In genomic region chr20:38447251-38447661, GRCh38 we compare ENCODE assay signal across 8 cellular contexts. TPM values are rescaled to one million over a fixed set of nuclear protein-coding genes. Genes with fewer than 3 reads are reported as not detected.
DNase-seq lines count a peak whose midpoint lies in the region; ATAC-seq and TF ChIP-seq lines count a peak whose summit lies in the region.

No MANE protein-coding gene starts in this region.

- CTCF ChIA-PET in CD8-positive, alpha-beta T cell (lab: Charles Lee), result interaction anchor here (1.4 to 5.4 kb wide), 5 partner anchors 10 to 26 kb away, joined by 3 to 66 read pairs (median 6); partner anchors contain the start of genes RALGAPB and SNHG17

- peak overlapping the region; percentile 88 for H3K4me3 Mint-ChIP-seq in CD8-positive, alpha-beta T cell

- intact Hi-C loops in CD8-positive, alpha-beta T cell (cut with DNase I, micrococcal nuclease), result loop anchor here in 1 of 2 experiments (5.0 to 10.0 kb wide), 2 partner anchors 415 to 518 kb away; partner anchors contain the start of genes DHX35, RPRD1B and TTI1

- POLR2A ChIA-PET in CD8-positive, alpha-beta T cell (lab: Charles Lee), result interaction anchor here (1.0 to 3.2 kb wide), 4 partner anchors 13 to 34 kb away, joined by 3 to 75 read pairs (median 12); partner anchors contain the start of genes RALGAPB and SNHG17

- H3K36me3 Mint-ChIP-seq in CD8-positive, alpha-beta T cell, result peaks cover 28% of the 10 kb centered on the region

- DNase-seq in CD8-positive, alpha-beta T cell, result no peak
- no peak for DNase-seq in Peyer's patch
- DNase-seq in osteoblast (ENCODE audit: insufficient read length, low spot score, missing footprints), result peak; percentile 78
- DNase-seq in germinal center (ENCODE audit: low spot score), result no peak

- peak overlapping the region; percentile 88 for H2AFZ ChIP-seq in osteoblast (ENCODE audit: low read length)

- no peaks in the 10 kb centered on the region for H3K27me3 Mint-ChIP-seq in CD8-positive, alpha-beta T cell (ENCODE audit: low read depth)

- H3K79me2 ChIP-seq in osteoblast (ENCODE audit: insufficient read depth, low read length), result peaks cover 16% of the 10 kb centered on the region

- H3K4me3 ChIP-seq in CD8-positive, alpha-beta T cell (ENCODE audit: low read depth, low read length), result peak overlapping the region; percentile 84
- peak overlapping the region; percentile 63 to 86 (median 74) for H3K4me3 ChIP-seq in Peyer's patch
- peak overlapping the region; percentile 96 for H3K4me3 ChIP-seq in osteoblast (ENCODE audit: insufficient read depth, low read length)

- no peak for TF ChIP-seq CTCF in CD8-positive, alpha-beta T cell (IDR thresholded peaks at IDR 0.05)
- no peak for TF ChIP-seq CTCF in Peyer's patch (IDR thresholded peaks at IDR 0.05)
- no peak for TF ChIP-seq CTCF in osteoblast (IDR thresholded peaks at IDR 0.05; ENCODE audit: extremely low read depth, low read depth, low read length)

- no peaks in the 10 kb centered on the region for H3K9me3 Mint-ChIP-seq in CD8-positive, alpha-beta T cell

- no peak for TF ChIP-seq POLR2A in Peyer's patch (IDR thresholded peaks at IDR 0.05)

- H4K20me1 ChIP-seq in osteoblast (ENCODE audit: insufficient read depth, low read length), result no peaks in the 10 kb centered on the region

- H3K27ac Mint-ChIP-seq in CD8-positive, alpha-beta T cell, result peak overlapping the region; percentile 79

- no peaks in the 10 kb centered on the region for H3K9me3 ChIP-seq in CD8-positive, alpha-beta T cell (ENCODE audit: low read length)
- H3K9me3 ChIP-seq in Peyer's patch (no peaks in the 10 kb centered on the region), osteoblast (ENCODE audit: low read depth, low read length) (no peaks in the 10 kb centered on the region)

- H3K4me1 Mint-ChIP-seq in CD8-positive, alpha-beta T cell (ENCODE audit: low read depth), result peaks cover 25% of the 10 kb centered on the region

- H3K4me2 ChIP-seq in osteoblast (ENCODE audit: insufficient read depth, low read length), result peak overlapping the region; percentile 93

- peak overlapping the region; percentile 65 for H3K27ac ChIP-seq in CD8-positive, alpha-beta T cell (ENCODE audit: low read depth, low read length)
- H3K27ac ChIP-seq in Peyer's patch (peak overlapping the region; percentile 70 to 81 (median 76)), osteoblast (ENCODE audit: low read depth, low read length) (peak overlapping the region; percentile 81)

- H3K36me3 ChIP-seq in CD8-positive, alpha-beta T cell (ENCODE audit: insufficient read depth, low read length), result peaks cover 6% of the 10 kb centered on the region
- H3K36me3 ChIP-seq in Peyer's patch (peaks cover 0 to 20% (median 0%) of the 10 kb centered on the region in 3 donors), osteoblast (ENCODE audit: insufficient read depth, low read length) (peaks cover 5% of the 10 kb centered on the region)

- no peak for ATAC-seq in CD8-positive, alpha-beta T cell
- ATAC-seq in esophagus mucosa (peak; percentile 3), GM18868 (IDR thresholded peaks at IDR 0.05; ENCODE audit: unreplicated experiment) (no peak), GM21619 (IDR thresholded peaks at IDR 0.05; ENCODE audit: unreplicated experiment) (no peak), GM18867 (IDR thresholded peaks at IDR 0.05; ENCODE audit: unreplicated experiment) (no peak)

- H3K27me3 ChIP-seq in CD8-positive, alpha-beta T cell (ENCODE audit: insufficient read depth, low read length), result no peaks in the 10 kb centered on the region
- H3K27me3 ChIP-seq in Peyer's patch (no peaks in the 10 kb centered on the region), osteoblast (ENCODE audit: insufficient read depth, low read length) (no peaks in the 10 kb centered on the region)

- H3K4me1 ChIP-seq in CD8-positive, alpha-beta T cell (ENCODE audit: insufficient read depth, low read length), result peaks cover 19% of the 10 kb centered on the region
- H3K4me1 ChIP-seq in Peyer's patch (peaks cover 0 to 10% (median 0%) of the 10 kb centered on the region in 4 donors), osteoblast (ENCODE audit: insufficient read depth, low read length) (peaks cover 39% of the 10 kb centered on the region)

RNA-seq across cellular contexts. Expression of gene SNHG17, which starts 12.1 kb away (rescaled TPM):
- total RNA-seq in CD8-positive, alpha-beta T cell, result 100 to 1,000 TPM; 119 to 128 TPM
- total RNA-seq in Peyer's patch, result 10 to 100 TPM; 19.3 to 54.5 (median 48.3) TPM
- 32.2 TPM for total RNA-seq in esophagus mucosa
- 5.6 and 6.9 TPM in 2 replicates for total RNA-seq in osteoblast

RNA-seq across cellular contexts. Expression of gene RALGAPB, which starts 25.4 kb away (rescaled TPM):
- 10 to 100 TPM; 28.9 to 29.1 TPM for total RNA-seq in CD8-positive, alpha-beta T cell
- 10 to 100 TPM; 54.7 to 69.2 (median 61.1) TPM for total RNA-seq in Peyer's patch
- 19.8 TPM for total RNA-seq in esophagus mucosa
- 42.7 and 43.6 TPM in 2 replicates for total RNA-seq in osteoblast
